In the genomic region with DNA sequence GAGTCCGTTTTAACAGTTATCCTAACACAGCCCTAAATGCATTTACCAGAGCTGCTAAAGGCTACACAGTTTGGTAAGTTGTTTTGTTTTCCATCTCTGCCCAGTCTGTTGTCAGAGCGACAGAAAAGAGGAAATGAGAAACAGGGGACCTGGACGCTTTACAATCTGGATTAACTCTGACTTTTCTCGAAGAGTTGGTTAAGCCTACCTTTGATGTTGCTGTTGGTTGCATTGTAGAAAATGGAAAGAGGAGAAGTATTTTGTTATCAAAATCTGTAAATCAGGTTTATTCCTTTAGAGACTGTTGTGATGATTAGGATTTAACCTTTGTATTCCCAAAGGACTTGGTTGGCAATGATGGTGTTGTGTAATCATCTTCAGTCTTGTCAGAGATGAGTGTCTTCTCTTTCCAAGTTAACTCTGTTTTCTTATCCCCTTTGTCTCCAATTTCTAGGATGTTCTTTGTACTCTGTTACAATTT, we compare ENCODE assay signal across 8 cellular contexts. TPM values are rescaled to one million over a fixed set of nuclear protein-coding genes. Genes with fewer than 3 reads are reported as not detected.
DNase-seq lines count a peak whose midpoint lies in the region; ATAC-seq, FAIRE-seq and TF ChIP-seq lines count a peak whose summit lies in the region.

No MANE protein-coding gene starts in this region.

- H3K36me3 ChIP-seq in ectodermal cell (ENCODE audit: control insufficient read depth, insufficient read depth, low read length): no peaks in the 10 kb centered on the region

- H3K27ac ChIP-seq in ectodermal cell (ENCODE audit: insufficient read depth, low read depth, low read length, poor library complexity, severe bottlenecking): no peak overlapping the region

- peak; percentile 42 for ATAC-seq in GM18502 (IDR thresholded peaks at IDR 0.05; ENCODE audit: poor library complexity, unreplicated experiment)
- peak; percentile 35 for ATAC-seq in HG03095 (IDR thresholded peaks at IDR 0.05; ENCODE audit: unreplicated experiment)

- FAIRE-seq in H54 (lab: Jason Lieb, UNC): no peak

- H3K9me3 ChIP-seq in ectodermal cell (ENCODE audit: control insufficient read depth, low read length): no peaks in the 10 kb centered on the region

- DNase-seq in AG09309 (ENCODE audit: low read depth) (peak; percentile 34), RPMI7951 (ENCODE audit: low read depth) (peak; percentile 54), myocyte (ENCODE audit: low read depth) (peak; percentile 62), GF-D8 (lab: John Stamatoyannopoulos, UW) (no peak), H54 (ENCODE audit: insufficient read length, low spot score) (no peak)

- TF ChIP-seq CTCF in AG09309 (IDR thresholded peaks at IDR 0.05; ENCODE audit: control insufficient read depth, insufficient read depth, low read depth, low read length, missing control alignments): no peak

- H3K27me3 ChIP-seq in ectodermal cell (ENCODE audit: control insufficient read depth, insufficient read depth, low read length, poor library complexity, severe bottlenecking): no peaks in the 10 kb centered on the region

- no peaks in the 10 kb centered on the region for H3K4me1 ChIP-seq in ectodermal cell (ENCODE audit: control insufficient read depth, insufficient read depth, low read length)

- no peak for TF ChIP-seq POLR2A in H54 (IDR thresholded peaks at IDR 0.05; ENCODE audit: low read depth, low read length)

- H3K4me3 ChIP-seq in AG09309 (ENCODE audit: control insufficient read depth, low read depth, low read length) (peak overlapping the region; percentile 63), ectodermal cell (ENCODE audit: insufficient read depth, low read depth, low read length) (peak overlapping the region; percentile 59)

- 52 to 70% methylated on average over 4 of the region's 4 CpGs for WGBS in ectodermal cell, 2 experiments

RNA-seq across cellular contexts. Expression of a gene that starts 0.5 kb away (rescaled TPM):
- not detected in 2 replicates for total RNA-seq in RPMI7951 (2014; rRNA removed; shearing (Covaris generic))
- polyA plus RNA-seq in ectodermal cell (2013, experiment 1 of 4): not detected
- polyA plus RNA-seq in ectodermal cell (2013, experiment 2 of 4): not detected
- not detected for polyA plus RNA-seq in ectodermal cell (2013, experiment 3 of 4)
- polyA plus RNA-seq in ectodermal cell (2013, experiment 4 of 4): not detected
- total RNA-seq in myocyte: not detected in 2 replicates
- polyA plus RNA-seq in myocyte (2012): not detected

RNA-seq across cellular contexts. Expression of a gene that starts 1.0 kb away (rescaled TPM):
- 0.78 and 2.6 TPM in 2 replicates for total RNA-seq in RPMI7951 (2014; rRNA removed; shearing (Covaris generic))
- polyA plus RNA-seq in ectodermal cell (2013, experiment 1 of 4): 3.0 TPM
- 3.3 TPM for polyA plus RNA-seq in ectodermal cell (2013, experiment 2 of 4)
- 3.5 TPM for polyA plus RNA-seq in ectodermal cell (2013, experiment 3 of 4)
- polyA plus RNA-seq in ectodermal cell (2013, experiment 4 of 4): 3.4 TPM
- 1.3 and 2.1 TPM in 2 replicates for total RNA-seq in myocyte
- 1.9 TPM for polyA plus RNA-seq in myocyte (2012)

Comparison
In these comparisons a context has a peak if more than half of its experiments do, and no peak if none do; other contexts are left out.
1. DNase-seq: peak in AG09309 (single experiment), RPMI7951 (single experiment) and myocyte (single experiment); none in GF-D8 (single experiment) and H54 (single experiment).